Comparison of ENCODE assay signal across 1 cellular context in the genomic region with DNA sequence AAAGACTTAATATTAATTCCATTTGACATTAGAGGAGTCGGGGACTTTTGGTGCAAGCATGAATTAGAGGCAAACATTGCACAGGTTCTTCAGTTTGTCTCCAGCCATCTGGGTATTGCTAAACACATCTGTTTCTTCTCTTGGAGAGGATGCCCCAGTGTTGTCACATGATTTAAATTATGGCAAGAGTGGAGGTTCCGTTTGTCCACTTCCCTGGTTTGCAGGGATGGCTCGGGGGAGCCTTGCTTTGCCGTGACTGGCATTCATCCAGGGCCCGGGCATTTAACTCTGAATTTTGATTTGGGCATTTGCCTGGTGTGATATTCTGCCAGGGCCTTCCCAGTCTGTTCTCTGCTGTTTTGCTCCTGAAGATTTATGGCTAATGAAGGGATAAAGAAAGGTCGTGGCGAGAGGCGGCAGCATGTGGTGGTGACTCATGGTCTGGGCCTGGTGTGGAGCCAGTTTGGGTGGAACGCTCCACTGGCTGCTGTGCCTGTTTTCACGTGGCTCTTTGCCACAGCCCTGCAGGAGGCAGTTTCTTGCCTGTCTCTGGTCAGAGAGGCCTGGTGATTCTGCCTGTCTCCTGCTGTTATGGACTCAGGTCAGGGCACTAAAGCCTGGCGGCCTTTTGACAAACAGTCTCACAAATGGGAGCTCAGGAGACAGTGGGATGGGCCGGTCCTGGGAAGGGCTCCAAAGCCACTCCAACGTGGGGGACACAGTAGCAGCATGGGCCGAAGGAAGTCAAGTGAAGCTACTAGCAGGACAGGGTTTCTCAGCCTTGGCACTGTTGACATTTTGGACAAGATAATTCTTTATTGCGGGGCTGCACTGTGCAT.
TF ChIP-seq lines count a peak whose summit lies in the region.

No MANE protein-coding gene starts in this region.

TF ChIP-seq in K562, 482 proteins besides CTCF, POLR2A, EP300 and RAD21 (continued from another document and continues in another):
- TF ChIP-seq, protein P1, sequence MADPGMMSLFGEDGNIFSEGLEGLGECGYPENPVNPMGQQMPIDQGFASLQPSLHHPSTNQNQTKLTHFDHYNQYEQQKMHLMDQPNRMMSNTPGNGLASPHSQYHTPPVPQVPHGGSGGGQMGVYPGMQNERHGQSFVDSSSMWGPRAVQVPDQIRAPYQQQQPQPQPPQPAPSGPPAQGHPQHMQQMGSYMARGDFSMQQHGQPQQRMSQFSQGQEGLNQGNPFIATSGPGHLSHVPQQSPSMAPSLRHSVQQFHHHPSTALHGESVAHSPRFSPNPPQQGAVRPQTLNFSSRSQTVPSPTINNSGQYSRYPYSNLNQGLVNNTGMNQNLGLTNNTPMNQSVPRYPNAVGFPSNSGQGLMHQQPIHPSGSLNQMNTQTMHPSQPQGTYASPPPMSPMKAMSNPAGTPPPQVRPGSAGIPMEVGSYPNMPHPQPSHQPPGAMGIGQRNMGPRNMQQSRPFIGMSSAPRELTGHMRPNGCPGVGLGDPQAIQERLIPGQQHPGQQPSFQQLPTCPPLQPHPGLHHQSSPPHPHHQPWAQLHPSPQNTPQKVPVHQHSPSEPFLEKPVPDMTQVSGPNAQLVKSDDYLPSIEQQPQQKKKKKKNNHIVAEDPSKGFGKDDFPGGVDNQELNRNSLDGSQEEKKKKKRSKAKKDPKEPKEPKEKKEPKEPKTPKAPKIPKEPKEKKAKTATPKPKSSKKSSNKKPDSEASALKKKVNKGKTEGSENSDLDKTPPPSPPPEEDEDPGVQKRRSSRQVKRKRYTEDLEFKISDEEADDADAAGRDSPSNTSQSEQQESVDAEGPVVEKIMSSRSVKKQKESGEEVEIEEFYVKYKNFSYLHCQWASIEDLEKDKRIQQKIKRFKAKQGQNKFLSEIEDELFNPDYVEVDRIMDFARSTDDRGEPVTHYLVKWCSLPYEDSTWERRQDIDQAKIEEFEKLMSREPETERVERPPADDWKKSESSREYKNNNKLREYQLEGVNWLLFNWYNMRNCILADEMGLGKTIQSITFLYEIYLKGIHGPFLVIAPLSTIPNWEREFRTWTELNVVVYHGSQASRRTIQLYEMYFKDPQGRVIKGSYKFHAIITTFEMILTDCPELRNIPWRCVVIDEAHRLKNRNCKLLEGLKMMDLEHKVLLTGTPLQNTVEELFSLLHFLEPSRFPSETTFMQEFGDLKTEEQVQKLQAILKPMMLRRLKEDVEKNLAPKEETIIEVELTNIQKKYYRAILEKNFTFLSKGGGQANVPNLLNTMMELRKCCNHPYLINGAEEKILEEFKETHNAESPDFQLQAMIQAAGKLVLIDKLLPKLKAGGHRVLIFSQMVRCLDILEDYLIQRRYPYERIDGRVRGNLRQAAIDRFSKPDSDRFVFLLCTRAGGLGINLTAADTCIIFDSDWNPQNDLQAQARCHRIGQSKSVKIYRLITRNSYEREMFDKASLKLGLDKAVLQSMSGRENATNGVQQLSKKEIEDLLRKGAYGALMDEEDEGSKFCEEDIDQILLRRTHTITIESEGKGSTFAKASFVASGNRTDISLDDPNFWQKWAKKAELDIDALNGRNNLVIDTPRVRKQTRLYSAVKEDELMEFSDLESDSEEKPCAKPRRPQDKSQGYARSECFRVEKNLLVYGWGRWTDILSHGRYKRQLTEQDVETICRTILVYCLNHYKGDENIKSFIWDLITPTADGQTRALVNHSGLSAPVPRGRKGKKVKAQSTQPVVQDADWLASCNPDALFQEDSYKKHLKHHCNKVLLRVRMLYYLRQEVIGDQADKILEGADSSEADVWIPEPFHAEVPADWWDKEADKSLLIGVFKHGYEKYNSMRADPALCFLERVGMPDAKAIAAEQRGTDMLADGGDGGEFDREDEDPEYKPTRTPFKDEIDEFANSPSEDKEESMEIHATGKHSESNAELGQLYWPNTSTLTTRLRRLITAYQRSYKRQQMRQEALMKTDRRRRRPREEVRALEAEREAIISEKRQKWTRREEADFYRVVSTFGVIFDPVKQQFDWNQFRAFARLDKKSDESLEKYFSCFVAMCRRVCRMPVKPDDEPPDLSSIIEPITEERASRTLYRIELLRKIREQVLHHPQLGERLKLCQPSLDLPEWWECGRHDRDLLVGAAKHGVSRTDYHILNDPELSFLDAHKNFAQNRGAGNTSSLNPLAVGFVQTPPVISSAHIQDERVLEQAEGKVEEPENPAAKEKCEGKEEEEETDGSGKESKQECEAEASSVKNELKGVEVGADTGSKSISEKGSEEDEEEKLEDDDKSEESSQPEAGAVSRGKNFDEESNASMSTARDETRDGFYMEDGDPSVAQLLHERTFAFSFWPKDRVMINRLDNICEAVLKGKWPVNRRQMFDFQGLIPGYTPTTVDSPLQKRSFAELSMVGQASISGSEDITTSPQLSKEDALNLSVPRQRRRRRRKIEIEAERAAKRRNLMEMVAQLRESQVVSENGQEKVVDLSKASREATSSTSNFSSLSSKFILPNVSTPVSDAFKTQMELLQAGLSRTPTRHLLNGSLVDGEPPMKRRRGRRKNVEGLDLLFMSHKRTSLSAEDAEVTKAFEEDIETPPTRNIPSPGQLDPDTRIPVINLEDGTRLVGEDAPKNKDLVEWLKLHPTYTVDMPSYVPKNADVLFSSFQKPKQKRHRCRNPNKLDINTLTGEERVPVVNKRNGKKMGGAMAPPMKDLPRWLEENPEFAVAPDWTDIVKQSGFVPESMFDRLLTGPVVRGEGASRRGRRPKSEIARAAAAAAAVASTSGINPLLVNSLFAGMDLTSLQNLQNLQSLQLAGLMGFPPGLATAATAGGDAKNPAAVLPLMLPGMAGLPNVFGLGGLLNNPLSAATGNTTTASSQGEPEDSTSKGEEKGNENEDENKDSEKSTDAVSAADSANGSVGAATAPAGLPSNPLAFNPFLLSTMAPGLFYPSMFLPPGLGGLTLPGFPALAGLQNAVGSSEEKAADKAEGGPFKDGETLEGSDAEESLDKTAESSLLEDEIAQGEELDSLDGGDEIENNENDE (IDR thresholded peaks at IDR 0.05; ENCODE audit: low read depth, low read length) = no peak
- TF ChIP-seq RBM39 (optimal IDR thresholded peaks at IDR 0.05; ENCODE audit: low read depth, low read length) (no peak), ZFP36 (IDR thresholded peaks at IDR 0.05; ENCODE audit: low read depth, low read length, partially characterized antibody) (peak; percentile 7), ELF4 (CRISPR knock-in tag; IDR thresholded peaks at IDR 0.05) (no peak), NR2C2 (CRISPR knock-in tag; IDR thresholded peaks at IDR 0.05) (no peak), NR2C2 (tag; IDR thresholded peaks at IDR 0.05) (peak; percentile 55), L3MBTL2 (IDR thresholded peaks at IDR 0.05) (peak; percentile 87), EHMT2 (IDR thresholded peaks at IDR 0.05) (peak; percentile 35; the same call in 1 of the 2 replicates), JUND (IDR thresholded peaks at IDR 0.05; ENCODE audit: borderline replicate concordance, low read depth, low read length) (peak; percentile 92), JUND (tag; IDR thresholded peaks at IDR 0.05; ENCODE audit: borderline replicate concordance, low read depth, low read length) (peak; percentile 93; the same call in 2 of the 3 replicates), NR4A1 (CRISPR knock-in tag; IDR thresholded peaks at IDR 0.05) (peak; percentile 14; the same call in 1 of the 2 replicates), NR4A1 (tag; IDR thresholded peaks at IDR 0.05) (no peak), JUN (IDR thresholded peaks at IDR 0.05; ENCODE audit: borderline replicate concordance, low read depth, low read length) (peak; percentile 85), JUN (CRISPR knock-in tag; IDR thresholded peaks at IDR 0.05; ENCODE audit: borderline replicate concordance) (no peak), SMARCE1 (IDR thresholded peaks at IDR 0.05) (peak; percentile 38; the same call in 1 of the 2 replicates), MTA3 (IDR thresholded peaks at IDR 0.05; ENCODE audit: borderline replicate concordance) (0 out of 2 replicates have a peak, but pooled peaks have one; percentile 50), JUNB (CRISPR knock-in tag; conservative IDR thresholded peaks at IDR 0.05) (peak; percentile 72; the same call in 1 of the 2 replicates)
- TF ChIP-seq, protein P2, sequence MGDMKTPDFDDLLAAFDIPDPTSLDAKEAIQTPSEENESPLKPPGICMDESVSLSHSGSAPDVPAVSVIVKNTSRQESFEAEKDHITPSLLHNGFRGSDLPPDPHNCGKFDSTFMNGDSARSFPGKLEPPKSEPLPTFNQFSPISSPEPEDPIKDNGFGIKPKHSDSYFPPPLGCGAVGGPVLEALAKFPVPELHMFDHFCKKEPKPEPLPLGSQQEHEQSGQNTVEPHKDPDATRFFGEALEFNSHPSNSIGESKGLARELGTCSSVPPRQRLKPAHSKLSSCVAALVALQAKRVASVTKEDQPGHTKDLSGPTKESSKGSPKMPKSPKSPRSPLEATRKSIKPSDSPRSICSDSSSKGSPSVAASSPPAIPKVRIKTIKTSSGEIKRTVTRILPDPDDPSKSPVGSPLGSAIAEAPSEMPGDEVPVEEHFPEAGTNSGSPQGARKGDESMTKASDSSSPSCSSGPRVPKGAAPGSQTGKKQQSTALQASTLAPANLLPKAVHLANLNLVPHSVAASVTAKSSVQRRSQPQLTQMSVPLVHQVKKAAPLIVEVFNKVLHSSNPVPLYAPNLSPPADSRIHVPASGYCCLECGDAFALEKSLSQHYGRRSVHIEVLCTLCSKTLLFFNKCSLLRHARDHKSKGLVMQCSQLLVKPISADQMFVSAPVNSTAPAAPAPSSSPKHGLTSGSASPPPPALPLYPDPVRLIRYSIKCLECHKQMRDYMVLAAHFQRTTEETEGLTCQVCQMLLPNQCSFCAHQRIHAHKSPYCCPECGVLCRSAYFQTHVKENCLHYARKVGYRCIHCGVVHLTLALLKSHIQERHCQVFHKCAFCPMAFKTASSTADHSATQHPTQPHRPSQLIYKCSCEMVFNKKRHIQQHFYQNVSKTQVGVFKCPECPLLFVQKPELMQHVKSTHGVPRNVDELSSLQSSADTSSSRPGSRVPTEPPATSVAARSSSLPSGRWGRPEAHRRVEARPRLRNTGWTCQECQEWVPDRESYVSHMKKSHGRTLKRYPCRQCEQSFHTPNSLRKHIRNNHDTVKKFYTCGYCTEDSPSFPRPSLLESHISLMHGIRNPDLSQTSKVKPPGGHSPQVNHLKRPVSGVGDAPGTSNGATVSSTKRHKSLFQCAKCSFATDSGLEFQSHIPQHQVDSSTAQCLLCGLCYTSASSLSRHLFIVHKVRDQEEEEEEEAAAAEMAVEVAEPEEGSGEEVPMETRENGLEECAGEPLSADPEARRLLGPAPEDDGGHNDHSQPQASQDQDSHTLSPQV (IDR thresholded peaks at IDR 0.05) = peak; percentile 88
- TF ChIP-seq, protein P3, sequence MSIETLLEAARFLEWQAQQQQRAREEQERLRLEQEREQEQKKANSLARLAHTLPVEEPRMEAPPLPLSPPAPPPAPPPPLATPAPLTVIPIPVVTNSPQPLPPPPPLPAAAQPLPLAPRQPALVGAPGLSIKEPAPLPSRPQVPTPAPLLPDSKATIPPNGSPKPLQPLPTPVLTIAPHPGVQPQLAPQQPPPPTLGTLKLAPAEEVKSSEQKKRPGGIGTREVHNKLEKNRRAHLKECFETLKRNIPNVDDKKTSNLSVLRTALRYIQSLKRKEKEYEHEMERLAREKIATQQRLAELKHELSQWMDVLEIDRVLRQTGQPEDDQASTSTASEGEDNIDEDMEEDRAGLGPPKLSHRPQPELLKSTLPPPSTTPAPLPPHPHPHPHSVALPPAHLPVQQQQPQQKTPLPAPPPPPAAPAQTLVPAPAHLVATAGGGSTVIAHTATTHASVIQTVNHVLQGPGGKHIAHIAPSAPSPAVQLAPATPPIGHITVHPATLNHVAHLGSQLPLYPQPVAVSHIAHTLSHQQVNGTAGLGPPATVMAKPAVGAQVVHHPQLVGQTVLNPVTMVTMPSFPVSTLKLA (conservative IDR thresholded peaks at IDR 0.05) = peak in 1 of 2 experiments; percentile 48; a peak in 1 of 4 replicates
- TF ChIP-seq, protein P4, sequence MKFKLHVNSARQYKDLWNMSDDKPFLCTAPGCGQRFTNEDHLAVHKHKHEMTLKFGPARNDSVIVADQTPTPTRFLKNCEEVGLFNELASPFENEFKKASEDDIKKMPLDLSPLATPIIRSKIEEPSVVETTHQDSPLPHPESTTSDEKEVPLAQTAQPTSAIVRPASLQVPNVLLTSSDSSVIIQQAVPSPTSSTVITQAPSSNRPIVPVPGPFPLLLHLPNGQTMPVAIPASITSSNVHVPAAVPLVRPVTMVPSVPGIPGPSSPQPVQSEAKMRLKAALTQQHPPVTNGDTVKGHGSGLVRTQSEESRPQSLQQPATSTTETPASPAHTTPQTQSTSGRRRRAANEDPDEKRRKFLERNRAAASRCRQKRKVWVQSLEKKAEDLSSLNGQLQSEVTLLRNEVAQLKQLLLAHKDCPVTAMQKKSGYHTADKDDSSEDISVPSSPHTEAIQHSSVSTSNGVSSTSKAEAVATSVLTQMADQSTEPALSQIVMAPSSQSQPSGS (CRISPR knock-in tag; IDR thresholded peaks at IDR 0.05) = no peak
- TF ChIP-seq, protein P5, sequence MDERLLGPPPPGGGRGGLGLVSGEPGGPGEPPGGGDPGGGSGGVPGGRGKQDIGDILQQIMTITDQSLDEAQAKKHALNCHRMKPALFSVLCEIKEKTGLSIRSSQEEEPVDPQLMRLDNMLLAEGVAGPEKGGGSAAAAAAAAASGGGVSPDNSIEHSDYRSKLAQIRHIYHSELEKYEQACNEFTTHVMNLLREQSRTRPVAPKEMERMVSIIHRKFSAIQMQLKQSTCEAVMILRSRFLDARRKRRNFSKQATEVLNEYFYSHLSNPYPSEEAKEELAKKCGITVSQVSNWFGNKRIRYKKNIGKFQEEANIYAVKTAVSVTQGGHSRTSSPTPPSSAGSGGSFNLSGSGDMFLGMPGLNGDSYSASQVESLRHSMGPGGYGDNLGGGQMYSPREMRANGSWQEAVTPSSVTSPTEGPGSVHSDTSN (CRISPR knock-in tag; IDR thresholded peaks at IDR 0.05; ENCODE audit: low read depth) = no peak
- TF ChIP-seq, protein P5 (tag; conservative IDR thresholded peaks at IDR 0.05; ENCODE audit: low read depth) = peak; percentile 76
- TF ChIP-seq, protein P6, sequence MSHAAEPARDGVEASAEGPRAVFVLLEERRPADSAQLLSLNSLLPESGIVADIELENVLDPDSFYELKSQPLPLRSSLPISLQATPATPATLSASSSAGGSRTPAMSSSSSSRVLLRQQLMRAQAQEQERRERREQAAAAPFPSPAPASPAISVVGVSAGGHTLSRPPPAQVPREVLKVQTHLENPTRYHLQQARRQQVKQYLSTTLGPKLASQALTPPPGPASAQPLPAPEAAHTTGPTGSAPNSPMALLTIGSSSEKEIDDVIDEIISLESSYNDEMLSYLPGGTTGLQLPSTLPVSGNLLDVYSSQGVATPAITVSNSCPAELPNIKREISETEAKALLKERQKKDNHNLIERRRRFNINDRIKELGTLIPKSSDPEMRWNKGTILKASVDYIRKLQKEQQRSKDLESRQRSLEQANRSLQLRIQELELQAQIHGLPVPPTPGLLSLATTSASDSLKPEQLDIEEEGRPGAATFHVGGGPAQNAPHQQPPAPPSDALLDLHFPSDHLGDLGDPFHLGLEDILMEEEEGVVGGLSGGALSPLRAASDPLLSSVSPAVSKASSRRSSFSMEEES (CRISPR knock-in tag; IDR thresholded peaks at IDR 0.05) = peak; percentile 24; the same call in 1 of the 2 replicates
- TF ChIP-seq, protein P7, sequence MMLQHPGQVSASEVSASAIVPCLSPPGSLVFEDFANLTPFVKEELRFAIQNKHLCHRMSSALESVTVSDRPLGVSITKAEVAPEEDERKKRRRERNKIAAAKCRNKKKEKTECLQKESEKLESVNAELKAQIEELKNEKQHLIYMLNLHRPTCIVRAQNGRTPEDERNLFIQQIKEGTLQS (IDR thresholded peaks at IDR 0.05) = peak; percentile 91
- TF ChIP-seq, protein P7 (CRISPR knock-in tag; conservative IDR thresholded peaks at IDR 0.05) = no peak; the same call in 1 of the 2 replicates
